ENCODE assay signal across 19 cellular contexts in genomic region chr12:30964896-30965612, GRCh38. TPM values are rescaled to one million over a fixed set of nuclear protein-coding genes. Genes with fewer than 3 reads are reported as not detected.
"Had no signal": no experiment of that assay in that cellular context is flagged by ENCODE, and none has a peak within 500 bp of the region (broad histone marks: within the 10 kb centered on the region; RNA-seq: fewer than 3 reads in every experiment).

No MANE protein-coding gene starts in this region.

- DNase-seq: KBM-7, NCI-H1092, NCI-H1105 treated with DMSO at 0.1 percent for 48 hours, NCI-H1417 treated with DMSO at 0.1 percent for 48 hours, NCI-H187, NCI-H2029, NCI-H2081 treated with DMSO at 0.1 percent for 48 hours, NCI-H2171, NCI-H446, NCI-H510A, NCI-H524 treated with DMSO at 0.1 percent for 48 hours, NCI-H774, SK-N-SH, SW 1271 had no signal

- H3K9me3 ChIP-seq: SK-N-SH had no signal

- H3K9ac ChIP-seq: SK-N-SH had no signal

- H3K27ac ChIP-seq: RWPE1 had no signal

RNA-seq across cellular contexts. Expression of gene TSPAN11, which starts 38.5 kb away (rescaled TPM):
- total RNA-seq: HT1080, MCF 10A, PC-3, SK-MEL-5 had no signal
